Comparison of ENCODE assay signal across 29 cellular contexts in genomic region chr1:26060832-26061574, GRCh38. TPM values are rescaled to one million over a fixed set of nuclear protein-coding genes. Genes with fewer than 3 reads are reported as not detected.
"Had no signal": no experiment of that assay in that cellular context is flagged by ENCODE, and none has a peak within 500 bp of the region (broad histone marks: within the 10 kb centered on the region; RNA-seq: fewer than 3 reads in every experiment).

No MANE protein-coding gene starts in this region.

- H3K4me3 Mint-ChIP-seq: activated CD4-positive, alpha-beta memory T cell treated with anti-CD3 and anti-CD28 coated beads for 36 hours; activated naive CD4-positive, alpha-beta T cell treated with anti-CD3 and anti-CD28 coated beads for 36 hours; activated naive CD8-positive, alpha-beta T cell treated with anti-CD3 and anti-CD28 coated beads, Interleukin-2, amount 10 ng/mL, durations not matched to agents 7 days and 5 days; activated T-cell treated with anti-CD3 and anti-CD28 coated beads, Interleukin-2, amount 50 U/mL, for 72 hours; endodermal cell; memory B cell; naive B cell; stimulated activated naive B cell treated with anti-CD40 and anti-IgM and Interleukin-4, amounts not matched to agents 10 μg/mL and 1 μg/mL and 100 μg/mL, for 72 hours; T-helper 1 cell treated with Interleukin-12 subunit alpha and Interleukin-12 subunit beta and Interleukin-4 antibody, amounts not matched to agents 30 μg/mL and 1 μg/mL, for 36 hours; WTC11 had no signal

- H3K27ac Mint-ChIP-seq: activated CD4-positive, alpha-beta memory T cell treated with anti-CD3 and anti-CD28 coated beads for 36 hours; activated naive CD4-positive, alpha-beta T cell treated with anti-CD3 and anti-CD28 coated beads for 36 hours; activated naive CD8-positive, alpha-beta T cell treated with anti-CD3 and anti-CD28 coated beads, Interleukin-2, amount 10 ng/mL, durations not matched to agents 7 days and 5 days; activated T-cell treated with anti-CD3 and anti-CD28 coated beads, Interleukin-2, amount 50 U/mL, for 72 hours; endodermal cell; memory B cell; stimulated activated naive B cell treated with anti-CD40 and anti-IgM and Interleukin-4, amounts not matched to agents 10 μg/mL and 1 μg/mL and 100 μg/mL, for 72 hours; T-helper 1 cell treated with Interleukin-12 subunit alpha and Interleukin-12 subunit beta and Interleukin-4 antibody, amounts not matched to agents 30 μg/mL and 1 μg/mL, for 36 hours; WTC11 had no signal

- DNase-seq: activated CD4-positive, alpha-beta memory T cell treated with anti-CD3 and anti-CD28 coated beads for 36 hours; activated effector memory CD4-positive, alpha-beta T cell treated with Interleukin-2 at 50 U/mL for 16 hours; activated naive CD4-positive, alpha-beta T cell treated with anti-CD3 and anti-CD28 coated beads for 36 hours; activated naive CD8-positive, alpha-beta T cell treated with anti-CD3 and anti-CD28 coated beads, Interleukin-2, amount 10 ng/mL, durations not matched to agents 7 days and 5 days; activated T-cell treated with anti-CD3 and anti-CD28 coated beads, Interleukin-2, amount 50 U/mL, for 72 hours; amniotic stem cell; colonic mucosa; dorsolateral prefrontal cortex; endodermal cell; hippocampal formation; naive B cell; pancreas; right lobe of liver; stimulated activated CD4-positive, alpha-beta T cell treated with anti-CD3 and anti-CD28 coated beads, Interleukin-15, amount 100 ng/mL, for 24 hours; stimulated activated naive B cell treated with anti-CD40 and anti-IgM and Interleukin-4, amounts not matched to agents 10 μg/mL and 1 μg/mL and 100 μg/mL, for 72 hours; T1000; transverse colon; uterus had no signal

- ATAC-seq: activated T-cell treated with anti-CD3 and anti-CD28 coated beads, Interleukin-2, amount 50 U/mL, for 72 hours; stimulated activated naive B cell treated with anti-CD40 and anti-IgM and Interleukin-4, amounts not matched to agents 10 μg/mL and 1 μg/mL and 100 μg/mL, for 72 hours; WTC11 had no signal

- H3K4me1 ChIP-seq: breast epithelium, colonic mucosa, pancreas, right lobe of liver, transverse colon, uterus had no signal

- H3K4me3 ChIP-seq: breast epithelium, colonic mucosa, dorsolateral prefrontal cortex, pancreas, right lobe of liver, smooth muscle cell, transverse colon, uterus had no signal

- H3K4me2 ChIP-seq: smooth muscle cell had no signal

- H3K27ac ChIP-seq: breast epithelium, colonic mucosa, dorsolateral prefrontal cortex, epithelial cell of prostate, pancreas, right lobe of liver, transverse colon, uterus had no signal

- H3K27me3 ChIP-seq: breast epithelium, colonic mucosa, pancreas, right lobe of liver, transverse colon, uterus had no signal

- H3K36me3 Mint-ChIP-seq: activated CD4-positive, alpha-beta memory T cell treated with anti-CD3 and anti-CD28 coated beads for 36 hours; activated naive CD8-positive, alpha-beta T cell treated with anti-CD3 and anti-CD28 coated beads, Interleukin-2, amount 10 ng/mL, durations not matched to agents 7 days and 5 days; memory B cell; naive B cell; stimulated activated naive B cell treated with anti-CD40 and anti-IgM and Interleukin-4, amounts not matched to agents 10 μg/mL and 1 μg/mL and 100 μg/mL, for 72 hours; WTC11 had no signal

- H3K36me3 ChIP-seq: breast epithelium, colonic mucosa, pancreas, right lobe of liver, transverse colon, uterus had no signal

- H3K4me1 Mint-ChIP-seq: activated naive CD8-positive, alpha-beta T cell treated with anti-CD3 and anti-CD28 coated beads, Interleukin-2, amount 10 ng/mL, durations not matched to agents 7 days and 5 days; memory B cell; naive B cell; WTC11 had no signal

- H3K9me3 ChIP-seq: breast epithelium, colonic mucosa, pancreas, right lobe of liver, transverse colon, uterus had no signal

- H3K9me3 Mint-ChIP-seq: activated CD4-positive, alpha-beta memory T cell treated with anti-CD3 and anti-CD28 coated beads for 36 hours; activated naive CD4-positive, alpha-beta T cell treated with anti-CD3 and anti-CD28 coated beads for 36 hours; activated naive CD8-positive, alpha-beta T cell treated with anti-CD3 and anti-CD28 coated beads, Interleukin-2, amount 10 ng/mL, durations not matched to agents 7 days and 5 days; activated T-cell treated with anti-CD3 and anti-CD28 coated beads, Interleukin-2, amount 50 U/mL, for 72 hours; endodermal cell; memory B cell; naive B cell; stimulated activated naive B cell treated with anti-CD40 and anti-IgM and Interleukin-4, amounts not matched to agents 10 μg/mL and 1 μg/mL and 100 μg/mL, for 72 hours; T-helper 1 cell treated with Interleukin-12 subunit alpha and Interleukin-12 subunit beta and Interleukin-4 antibody, amounts not matched to agents 30 μg/mL and 1 μg/mL, for 36 hours; WTC11 had no signal

RNA-seq across cellular contexts. Expression of gene TRIM63, which starts 6.4 kb away (rescaled TPM):
- total RNA-seq: activated naive CD8-positive, alpha-beta T cell treated with anti-CD3 and anti-CD28 coated beads, Interleukin-2, amount 10 ng/mL, durations not matched to agents 7 days and 5 days; endodermal cell; fibroblast of villous mesenchyme; glomerular endothelial cell; mononuclear cell; pulmonary artery endothelial cell; smooth muscle cell; temporal lobe; WTC11 had no signal

RNA-seq across cellular contexts. Expression of gene SLC30A2, which starts 15.1 kb away (rescaled TPM):
- total RNA-seq: activated CD4-positive, alpha-beta memory T cell treated with anti-CD3 and anti-CD28 coated beads for 36 hours; activated naive CD4-positive, alpha-beta T cell treated with anti-CD3 and anti-CD28 coated beads for 36 hours; activated naive CD8-positive, alpha-beta T cell treated with anti-CD3 and anti-CD28 coated beads, Interleukin-2, amount 10 ng/mL, durations not matched to agents 7 days and 5 days; activated T-cell treated with anti-CD3 and anti-CD28 coated beads, Interleukin-2, amount 50 U/mL, for 72 hours; endodermal cell; fibroblast of villous mesenchyme; glomerular endothelial cell; mononuclear cell; pulmonary artery endothelial cell; temporal lobe had no signal

RNA-seq across cellular contexts. Expression of gene EXTL1, which starts 39.4 kb away (rescaled TPM):
- total RNA-seq: activated CD4-positive, alpha-beta memory T cell treated with anti-CD3 and anti-CD28 coated beads for 36 hours; activated naive CD4-positive, alpha-beta T cell treated with anti-CD3 and anti-CD28 coated beads for 36 hours; activated naive CD8-positive, alpha-beta T cell treated with anti-CD3 and anti-CD28 coated beads, Interleukin-2, amount 10 ng/mL, durations not matched to agents 7 days and 5 days; activated T-cell treated with anti-CD3 and anti-CD28 coated beads, Interleukin-2, amount 50 U/mL, for 72 hours; pulmonary artery endothelial cell had no signal
